11 cellular contexts compared by ENCODE assay signal in the genomic region with DNA sequence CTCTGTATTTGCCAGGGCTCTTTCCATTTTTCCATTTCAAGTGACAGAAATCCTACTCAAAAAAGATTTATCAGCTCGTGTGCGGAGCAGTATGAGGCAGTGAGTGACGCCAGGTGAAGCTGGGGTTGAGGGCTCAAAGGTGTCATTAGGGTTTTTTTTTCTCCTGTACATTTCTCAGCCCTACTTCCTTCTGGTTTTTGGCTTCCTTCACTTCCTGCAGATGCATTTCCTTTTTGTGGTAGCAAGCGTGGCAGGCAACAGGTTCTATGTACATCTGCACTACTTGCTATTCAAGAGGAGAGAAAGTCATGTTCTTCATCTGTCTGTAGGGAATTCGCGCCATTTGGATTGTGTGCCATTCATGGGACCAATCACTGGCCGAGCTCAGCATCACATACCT. TPM values are rescaled to one million over a fixed set of nuclear protein-coding genes. Genes with fewer than 3 reads are reported as not detected.
A peak's percentile ranks its signal among the peaks of the same experiment; 100 is the strongest.
DNase-seq lines count a peak whose midpoint lies in the region; ATAC-seq lines count a peak whose summit lies in the region.
"Had no signal": no experiment of that assay in that cellular context is flagged by ENCODE, and none has a peak within 500 bp of the region (broad histone marks: within the 10 kb centered on the region; RNA-seq: fewer than 3 reads in every experiment).

No MANE protein-coding gene starts in this region.

- CTCF ChIA-PET in naive thymus-derived CD4-positive, alpha-beta T cell (lab: Charles Lee): interaction anchor here (0.6 to 2.3 kb wide), 6 partner anchors 10 to 405 kb away, joined by 3 to 11 read pairs (median 4); no protein-coding TSS in a partner anchor

- POLR2A ChIA-PET in naive thymus-derived CD4-positive, alpha-beta T cell (lab: Charles Lee): interaction anchor here (0.8 to 2.7 kb wide), 9 partner anchors 8 to 99 kb away, joined by 3 to 10 read pairs (median 4); a partner anchor contains a TSS

- H3K27me3 Mint-ChIP-seq in activated T-cell treated with anti-CD3 and anti-CD28 coated beads, Interleukin-2, amount 50 U/mL, for 72 hours (ENCODE audit: low read depth): no peaks in the 10 kb centered on the region
- H3K27me3 Mint-ChIP-seq in naive thymus-derived CD4-positive, alpha-beta T cell: no peaks in the 10 kb centered on the region

- peak; percentile 43 to 64 for ATAC-seq in activated T-cell treated with anti-CD3 and anti-CD28 coated beads, Interleukin-2, amount 50 U/mL, for 72 hours (replicated peaks in 1 of 2)
- peak; percentile 78 for ATAC-seq in naive thymus-derived CD4-positive, alpha-beta T cell
- ATAC-seq: right cardiac atrium had no signal

- H3K27ac Mint-ChIP-seq in activated T-cell treated with anti-CD3 and anti-CD28 coated beads, Interleukin-2, amount 50 U/mL, for 72 hours: peak overlapping the region; percentile 71
- H3K27ac Mint-ChIP-seq in naive thymus-derived CD4-positive, alpha-beta T cell: peak overlapping the region; percentile 78 to 99 (median 95)

- no peaks in the 10 kb centered on the region for H3K9me3 ChIP-seq in naive thymus-derived CD4-positive, alpha-beta T cell (ENCODE audit: control insufficient read depth in 2 of 3, low read length in 3 of 3)

- peak overlapping the region; percentile 41 for H3K4me3 ChIP-seq in naive thymus-derived CD4-positive, alpha-beta T cell (ENCODE audit: low read length)

- H3K4me3 Mint-ChIP-seq in activated T-cell treated with anti-CD3 and anti-CD28 coated beads, Interleukin-2, amount 50 U/mL, for 72 hours: peak overlapping the region; percentile 69 to 80
- peak overlapping the region; percentile 76 to 92 (median 84) for H3K4me3 Mint-ChIP-seq in naive thymus-derived CD4-positive, alpha-beta T cell

- DNase-seq in GDM1 (lab: John Stamatoyannopoulos, UW): peak; percentile 35
- peak; percentile 15 for DNase-seq in MV-4-11 (lab: John Stamatoyannopoulos, UW)
- DNase-seq in activated T-cell treated with anti-CD3 and anti-CD28 coated beads, Interleukin-2, amount 50 U/mL, for 72 hours: peak; percentile 7 to 23
- peak; percentile 11 to 90 (median 85) for DNase-seq in naive thymus-derived CD4-positive, alpha-beta T cell
- no peak for DNase-seq in T1000 (lab: John Stamatoyannopoulos, UW)
- DNase-seq in COR-L47 (lab: John Stamatoyannopoulos, UW): no peak
- DNase-seq in DMS53 (lab: John Stamatoyannopoulos, UW): no peak
- DNase-seq: amniotic stem cell, mesenchymal stem cell, right cardiac atrium, SW 1271 had no signal

- H3K36me3 ChIP-seq in naive thymus-derived CD4-positive, alpha-beta T cell (ENCODE audit: control insufficient read depth in 2 of 3, insufficient read depth in 3 of 3, low read length in 3 of 3): no peaks in the 10 kb centered on the region

- intact Hi-C loops in naive thymus-derived CD4-positive, alpha-beta T cell (cut with micrococcal nuclease): loop anchor here (1.0 to 5.0 kb wide), 7 partner anchors 8 to 290 kb away; a partner anchor contains a TSS

- H3K4me1 Mint-ChIP-seq in activated T-cell treated with anti-CD3 and anti-CD28 coated beads, Interleukin-2, amount 50 U/mL, for 72 hours (ENCODE audit: low read depth): peaks cover 68% of the 10 kb centered on the region
- peaks cover 65 to 90% (median 85%) of the 10 kb centered on the region in 7 donors for H3K4me1 Mint-ChIP-seq in naive thymus-derived CD4-positive, alpha-beta T cell

- peaks cover 4 to 5% of the 10 kb centered on the region in 2 donors for H3K9me3 Mint-ChIP-seq in activated T-cell treated with anti-CD3 and anti-CD28 coated beads, Interleukin-2, amount 50 U/mL, for 72 hours
- H3K9me3 Mint-ChIP-seq in naive thymus-derived CD4-positive, alpha-beta T cell: peaks cover 0 to 24% (median 5%) of the 10 kb centered on the region in 11 donors

- no peaks in the 10 kb centered on the region for H3K27me3 ChIP-seq in naive thymus-derived CD4-positive, alpha-beta T cell (ENCODE audit: control insufficient read depth in 2 of 2, insufficient read depth in 2 of 2, low read length in 2 of 2)

- H3K27ac ChIP-seq in naive thymus-derived CD4-positive, alpha-beta T cell (ENCODE audit: low read depth, low read length): peak overlapping the region; percentile 75

- peaks cover 3 to 9% of the 10 kb centered on the region in 2 donors for H3K36me3 Mint-ChIP-seq in activated T-cell treated with anti-CD3 and anti-CD28 coated beads, Interleukin-2, amount 50 U/mL, for 72 hours (ENCODE audit: insufficient read depth in 2 of 2)
- peaks cover 4 to 49% (median 9%) of the 10 kb centered on the region in 5 donors for H3K36me3 Mint-ChIP-seq in naive thymus-derived CD4-positive, alpha-beta T cell

- peaks cover 68 to 69% of the 10 kb centered on the region in 2 donors for H3K4me1 ChIP-seq in naive thymus-derived CD4-positive, alpha-beta T cell (ENCODE audit: control insufficient read depth in 2 of 2, insufficient read depth in 2 of 2, low read length in 2 of 2)

RNA-seq across cellular contexts. Expression of a gene that starts 52.8 kb away (rescaled TPM):
- 10 to 100 TPM; 18.8 to 23.5 TPM for total RNA-seq in activated T-cell treated with anti-CD3 and anti-CD28 coated beads, Interleukin-2, amount 50 U/mL, for 72 hours
- 100 to 1,000 TPM in 1 of 5 experiments, 10 to 100 TPM in 2, 1 to 10 TPM in 2; 6.3 to 127 (median 22.1) TPM for total RNA-seq in naive thymus-derived CD4-positive, alpha-beta T cell
- 10 to 100 TPM; 13.9 to 15.5 TPM for polyA plus RNA-seq in naive thymus-derived CD4-positive, alpha-beta T cell

Comparison
In these comparisons a context has a peak if more than half of its experiments do, and no peak if none do; other contexts are left out.
1. DNase-seq: peak in GDM1 (single experiment), MV-4-11 (single experiment), activated T-cell treated with anti-CD3 and anti-CD28 coated beads, Interleukin-2, amount 50 U/mL, for 72 hours (2 of 2) and naive thymus-derived CD4-positive, alpha-beta T cell (9 of 9); none in T1000 (single experiment), COR-L47 (single experiment) and DMS53 (single experiment).